Comparison of ENCODE assay signal across 1 cellular context in genomic region chr1:79679916-79680315, GRCh38.
TF ChIP-seq lines count a peak whose summit lies in the region.

No MANE protein-coding gene starts in this region.

TF ChIP-seq in H1, 55 proteins besides CTCF, POLR2A, EP300 and RAD21 (continued from another document):
- TF ChIP-seq CHD7 (IDR thresholded peaks at IDR 0.05; ENCODE audit: insufficient replicate concordance, low read length) (no peak), BCL11A (IDR thresholded peaks at IDR 0.05; ENCODE audit: low read depth in 2 of 2, low read length in 2 of 2) (no peak), NRF1 (IDR thresholded peaks at IDR 0.05; ENCODE audit: low read depth, low read length) (no peak), GTF2F1 (IDR thresholded peaks at IDR 0.05; ENCODE audit: borderline replicate concordance, low read depth, low read length) (no peak), KDM4A (IDR thresholded peaks at IDR 0.05; ENCODE audit: low read depth, low read length, severe bottlenecking) (no peak), CREB1 (IDR thresholded peaks at IDR 0.05) (no peak)
